ENCODE assay signal across 14 cellular contexts in the genomic region with DNA sequence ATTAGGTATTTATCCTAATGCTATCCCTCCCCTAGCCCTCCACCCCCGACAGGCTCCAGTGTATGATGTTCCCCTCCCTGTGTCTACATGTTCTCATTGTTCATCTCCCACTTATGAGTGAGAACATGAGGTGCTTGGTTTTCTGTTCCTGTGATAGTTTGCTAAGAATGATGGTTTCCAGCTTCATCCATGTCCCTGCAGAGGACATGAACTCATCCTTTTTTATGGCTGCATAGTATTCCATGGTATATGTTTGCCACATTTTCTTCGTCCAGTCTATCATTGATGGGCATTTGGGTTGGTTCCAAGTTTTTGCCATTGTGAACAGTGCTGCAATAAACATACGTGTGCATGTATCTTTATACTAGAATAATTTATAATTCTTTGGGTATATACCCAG. TPM values are rescaled to one million over a fixed set of nuclear protein-coding genes. Genes with fewer than 3 reads are reported as not detected.
"Had no signal": no experiment of that assay in that cellular context is flagged by ENCODE, and none has a peak within 500 bp of the region (broad histone marks: within the 10 kb centered on the region; RNA-seq: fewer than 3 reads in every experiment).

No MANE protein-coding gene starts in this region.

RNA-seq across cellular contexts. Expression of a gene that starts 10.4 kb away (rescaled TPM):
- total RNA-seq: activated B cell treated with CpG ODN at 0.5 μM for 24 hours; activated CD4-positive, alpha-beta memory T cell treated with anti-CD3 and anti-CD28 coated beads for 36 hours; activated CD4-positive, alpha-beta memory T cell treated with anti-CD3 and anti-CD28 coated beads, Interleukin-2, amount 10 ng/mL, durations not matched to agents 7 days and 5 days; activated CD4-positive, alpha-beta T cell treated with anti-CD3 and anti-CD28 coated beads for 36 hours; activated CD4-positive, alpha-beta T cell treated with anti-CD3 and anti-CD28 coated beads, Interleukin-2, amount 10 ng/mL, durations not matched to agents 24 days and 14 days; activated CD4-positive, alpha-beta T cell treated with anti-CD3 and anti-CD28 coated beads, Interleukin-2, amount 10 ng/mL, durations not matched to agents 7 days and 5 days; activated CD8-positive, alpha-beta memory T cell treated with anti-CD3 and anti-CD28 coated beads for 36 hours; activated CD8-positive, alpha-beta memory T cell treated with anti-CD3 and anti-CD28 coated beads, Interleukin-2, amount 10 ng/mL, durations not matched to agents 7 days and 5 days; activated CD8-positive, alpha-beta T cell treated with anti-CD3 and anti-CD28 coated beads for 36 hours; activated CD8-positive, alpha-beta T cell treated with anti-CD3 and anti-CD28 coated beads, Interleukin-2, amount 10 ng/mL, durations not matched to agents 7 days and 5 days; T-helper 1 cell treated with Interleukin-12 subunit alpha and Interleukin-12 subunit beta and Interleukin-4 antibody, amounts not matched to agents 30 ng/mL and 1 ng/mL, for 36 hours; T-helper 17 cell; T-helper 2 cell treated with Interferon-gamma antibody and Interleukin-4, amounts not matched to agents 100 ng/mL and 5 ng/mL, for 36 hours; WTC11 had no signal
